ENCODE assay signal across 11 cellular contexts in the genomic region with DNA sequence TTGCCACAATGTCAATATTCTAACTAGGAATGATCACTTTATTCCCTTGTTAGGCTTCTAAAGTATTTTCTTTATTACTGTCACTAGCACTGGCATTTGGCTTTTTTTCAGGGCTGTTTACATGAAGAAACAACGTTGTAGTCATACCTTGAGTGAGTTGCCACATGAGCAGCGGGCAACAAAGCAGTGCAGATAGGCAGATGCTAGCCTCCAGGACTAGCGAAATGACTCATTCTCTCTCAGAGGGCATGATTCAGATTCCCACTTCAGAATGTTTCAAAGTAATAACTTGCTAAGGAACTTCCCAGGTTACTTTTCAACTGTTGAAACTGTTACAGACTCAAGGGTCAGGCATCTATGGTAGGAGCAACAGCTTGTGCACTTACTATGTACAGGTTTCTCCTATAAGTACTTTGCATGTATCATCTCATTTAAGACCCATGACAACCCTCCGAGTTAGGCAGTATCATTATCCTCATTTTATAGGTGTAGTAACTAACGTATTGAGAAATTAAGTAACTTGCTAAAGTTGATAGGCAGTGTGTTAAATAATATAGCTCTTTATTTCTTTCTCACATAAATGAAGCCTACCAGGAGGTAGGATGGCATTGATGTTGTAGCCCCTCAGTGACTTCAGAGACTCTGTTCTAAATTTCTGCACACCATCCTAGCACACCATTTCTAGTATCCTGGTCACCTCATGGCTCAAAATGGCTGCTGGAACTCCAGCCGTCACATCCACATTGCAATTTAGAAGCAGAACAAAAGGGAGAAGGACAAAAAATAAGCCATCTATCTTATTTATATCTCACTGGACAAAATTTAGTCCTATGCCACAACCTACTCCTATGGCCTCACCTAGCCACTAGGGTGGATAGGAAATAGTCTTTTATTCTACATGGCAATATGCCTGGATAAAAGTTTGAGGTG.
DNase-seq lines count a peak whose midpoint lies in the region; ATAC-seq and TF ChIP-seq lines count a peak whose summit lies in the region.
"Had no signal": no experiment of that assay in that cellular context is flagged by ENCODE, and none has a peak within 500 bp of the region (broad histone marks: within the 10 kb centered on the region; RNA-seq: fewer than 3 reads in every experiment).

No MANE protein-coding gene starts in this region.

- no peak overlapping the region for H3K4me3 Mint-ChIP-seq in CD8-positive, alpha-beta memory T cell

- H3K4me3 ChIP-seq in HCT116 (replicated peaks in 1 of 2; ENCODE audit: low read depth in 1 of 2, low read length in 2 of 2) (no peak overlapping the region), kidney epithelial cell (ENCODE audit: low read depth, low read length) (no peak overlapping the region)
- H3K4me3 ChIP-seq in CD8-positive, alpha-beta memory T cell (ENCODE audit: low read length) = no peak overlapping the region
- H3K4me3 ChIP-seq: colonic mucosa had no signal

- H3K9me2 ChIP-seq in HCT116 (ENCODE audit: insufficient read depth) = no peaks in the 10 kb centered on the region

- H3K27ac Mint-ChIP-seq in CD8-positive, alpha-beta memory T cell = no peak overlapping the region

- no peaks in the 10 kb centered on the region for H4K20me1 ChIP-seq in HCT116 (ENCODE audit: insufficient read depth)

- H3K27me3 ChIP-seq in HCT116 (ENCODE audit: insufficient read depth, low read length) (no peaks in the 10 kb centered on the region), kidney epithelial cell (ENCODE audit: control insufficient read depth, insufficient read depth, low read length) (no peaks in the 10 kb centered on the region)
- no peaks in the 10 kb centered on the region for H3K27me3 ChIP-seq in CD8-positive, alpha-beta memory T cell (ENCODE audit: insufficient read depth, low read length, poor library complexity, severe bottlenecking)
- H3K27me3 ChIP-seq: colonic mucosa, neutrophil had no signal

- H3K27ac ChIP-seq in HCT116 (ENCODE audit: low read depth, low read length) = no peak overlapping the region
- H3K27ac ChIP-seq in CD8-positive, alpha-beta memory T cell (ENCODE audit: low read depth, low read length) = no peak overlapping the region
- H3K27ac ChIP-seq: colonic mucosa, neutrophil had no signal

- RAD21 ChIA-PET in HCT116 (lab: Charles Lee; ENCODE audit: low non-redundant PET in 1 of 2, low total read pairs in 2 of 2, uncharacterized antibody in 2 of 2, unreplicated experiment in 2 of 2) = no interaction called here

- H3K36me3 Mint-ChIP-seq in CD8-positive, alpha-beta memory T cell = peaks cover 0 to 4% (median 0%) of the 10 kb centered on the region in 3 donors

- H3K9me3 Mint-ChIP-seq in CD8-positive, alpha-beta memory T cell = no peaks in the 10 kb centered on the region

- intact Hi-C loops in HCT116 (cut with micrococcal nuclease) = no loop called here

- POLR2A ChIA-PET in HCT116 (lab: Charles Lee) = interaction anchor here (0.6 kb wide), 1 partner anchor 92 kb away, joined by 3 read pairs; no protein-coding TSS in a partner anchor
- POLR2A ChIA-PET in CD8-positive, alpha-beta memory T cell (lab: Charles Lee) = no interaction called here

- no peak for TF ChIP-seq POLR2A in HCT116 (IDR thresholded peaks at IDR 0.05; ENCODE audit: borderline replicate concordance, extremely low read depth, insufficient read depth, insufficient read length)

- H3K4me2 ChIP-seq in HCT116 (ENCODE audit: low read length) = no peak overlapping the region

- peaks cover 0 to 4% of the 10 kb centered on the region in 2 donors for H3K27me3 Mint-ChIP-seq in CD8-positive, alpha-beta memory T cell

- peak; percentile 77 for DNase-seq in ELR (ENCODE audit: low read depth)
- DNase-seq in HCT116 (ENCODE audit: low read depth, low spot score) = no peak
- peak; percentile 39 for DNase-seq in activated CD4-positive, CD25-positive, alpha-beta regulatory T cell treated with anti-CD3 and anti-CD28 coated beads, Interleukin-2, amount 50 U/mL, for 16 hours (ENCODE audit: low read depth, low spot score)
- peak; percentile 71 for DNase-seq in kidney epithelial cell (ENCODE audit: low read depth)
- no peak for DNase-seq in CD8-positive, alpha-beta memory T cell
- DNase-seq in GDM1 (lab: John Stamatoyannopoulos, UW) = no peak
- DNase-seq in superior temporal gyrus (ENCODE audit: extremely low spot score) = no peak
- DNase-seq in left lobe of liver (ENCODE audit: low spot score) = no peak
- DNase-seq: colonic mucosa, NCI-H2107 had no signal

- ATAC-seq in HCT116 = no peak; the same call in 1 of the 2 replicates
- no peak for ATAC-seq in left lobe of liver

- peaks cover 9 to 47% (median 16%) of the 10 kb centered on the region in 3 donors for H3K4me1 Mint-ChIP-seq in CD8-positive, alpha-beta memory T cell

- H3K9ac ChIP-seq in HCT116 (ENCODE audit: low read length) = no peak overlapping the region

- no TSS peak for BruUV-seq in HCT116 (replicated peaks; lab: Mats Ljungman, UMichigan)

- H3K36me3 ChIP-seq in HCT116 (ENCODE audit: control insufficient read depth in 1 of 2, insufficient read depth in 2 of 2, low read length in 2 of 2) (no peaks in the 10 kb centered on the region), kidney epithelial cell (ENCODE audit: control insufficient read depth, insufficient read depth, low read length) (no peaks in the 10 kb centered on the region)
- H3K36me3 ChIP-seq in CD8-positive, alpha-beta memory T cell (ENCODE audit: insufficient read depth, low read length) = no peaks in the 10 kb centered on the region
- H3K36me3 ChIP-seq: colonic mucosa, neutrophil had no signal

- no peak for TF ChIP-seq RAD21 in HCT116 (IDR thresholded peaks at IDR 0.05; ENCODE audit: low read depth)

- H2AFZ ChIP-seq in HCT116 (ENCODE audit: low read depth, low read length, poor library complexity, severe bottlenecking) = no peak overlapping the region

- CTCF ChIA-PET in HCT116 (lab: Charles Lee) = no interaction called here
- CTCF ChIA-PET in CD8-positive, alpha-beta memory T cell (lab: Charles Lee) = no interaction called here

- TF ChIP-seq CTCF in HCT116 (IDR thresholded peaks at IDR 0.05 in 2 of 3, conservative IDR thresholded peaks at IDR 0.05 in 1 of 3; ENCODE audit: borderline replicate concordance in 1 of 3, insufficient read depth in 1 of 3, low read depth in 2 of 3, low read length in 2 of 3) = no peak
- TF ChIP-seq CTCF in kidney epithelial cell (IDR thresholded peaks at IDR 0.05; ENCODE audit: insufficient read depth, low read length, poor library complexity, severe bottlenecking) = no peak

- no peaks in the 10 kb centered on the region for H3K4me1 ChIP-seq in HCT116 (ENCODE audit: control insufficient read depth in 1 of 2, insufficient read depth in 2 of 2, low read length in 2 of 2)
- no peaks in the 10 kb centered on the region for H3K4me1 ChIP-seq in CD8-positive, alpha-beta memory T cell (ENCODE audit: insufficient read depth, low read length)
- H3K4me1 ChIP-seq: colonic mucosa had no signal

- H3K9me3 ChIP-seq in HCT116 (ENCODE audit: control insufficient read depth in 1 of 2, insufficient read depth in 1 of 2, low read depth in 1 of 2, low read length in 2 of 2) = no peaks in the 10 kb centered on the region
- no peaks in the 10 kb centered on the region for H3K9me3 ChIP-seq in CD8-positive, alpha-beta memory T cell (ENCODE audit: low read length)
- H3K9me3 ChIP-seq: colonic mucosa, neutrophil had no signal

- no peaks in the 10 kb centered on the region for H3K79me2 ChIP-seq in HCT116 (ENCODE audit: insufficient read depth, low read length)

TF ChIP-seq in HCT116, 20 proteins besides CTCF, POLR2A, EP300 and RAD21:
- peak; percentile 18; the same call in 1 of the 2 replicates for TF ChIP-seq FOSL1 (IDR thresholded peaks at IDR 0.05; ENCODE audit: low read depth)
- TF ChIP-seq, protein P1, sequence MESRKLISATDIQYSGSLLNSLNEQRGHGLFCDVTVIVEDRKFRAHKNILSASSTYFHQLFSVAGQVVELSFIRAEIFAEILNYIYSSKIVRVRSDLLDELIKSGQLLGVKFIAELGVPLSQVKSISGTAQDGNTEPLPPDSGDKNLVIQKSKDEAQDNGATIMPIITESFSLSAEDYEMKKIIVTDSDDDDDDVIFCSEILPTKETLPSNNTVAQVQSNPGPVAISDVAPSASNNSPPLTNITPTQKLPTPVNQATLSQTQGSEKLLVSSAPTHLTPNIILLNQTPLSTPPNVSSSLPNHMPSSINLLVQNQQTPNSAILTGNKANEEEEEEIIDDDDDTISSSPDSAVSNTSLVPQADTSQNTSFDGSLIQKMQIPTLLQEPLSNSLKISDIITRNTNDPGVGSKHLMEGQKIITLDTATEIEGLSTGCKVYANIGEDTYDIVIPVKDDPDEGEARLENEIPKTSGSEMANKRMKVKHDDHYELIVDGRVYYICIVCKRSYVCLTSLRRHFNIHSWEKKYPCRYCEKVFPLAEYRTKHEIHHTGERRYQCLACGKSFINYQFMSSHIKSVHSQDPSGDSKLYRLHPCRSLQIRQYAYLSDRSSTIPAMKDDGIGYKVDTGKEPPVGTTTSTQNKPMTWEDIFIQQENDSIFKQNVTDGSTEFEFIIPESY (IDR thresholded peaks at IDR 0.05; ENCODE audit: extremely low read depth, insufficient replicate concordance, low read length) = no peak

Comparison
In these comparisons a context has a peak if more than half of its experiments do, and no peak if none do; other contexts are left out.
1. DNase-seq: peak in ELR (single experiment), activated CD4-positive, CD25-positive, alpha-beta regulatory T cell treated with anti-CD3 and anti-CD28 coated beads, Interleukin-2, amount 50 U/mL, for 16 hours (single experiment) and kidney epithelial cell (single experiment); none in HCT116 (single experiment), CD8-positive, alpha-beta memory T cell (0 of 5), GDM1 (single experiment), superior temporal gyrus (single experiment) and left lobe of liver (single experiment).